Comparison of ENCODE assay signal across 8 cellular contexts in genomic region chr17:41919840-41920579, GRCh38. TPM values are rescaled to one million over a fixed set of nuclear protein-coding genes. Genes with fewer than 3 reads are reported as not detected.
DNase-seq lines count a peak whose midpoint lies in the region; ATAC-seq and TF ChIP-seq lines count a peak whose summit lies in the region.

No MANE protein-coding gene starts in this region.

- in situ Hi-C loops in KBM-7 (cut with MboI; ENCODE audit: low pct_unique_long_range_greater_than_20kb, low sequenced_read_pairs) = no loop called here
- in situ Hi-C loops in mammary epithelial cell (cut with MboI; ENCODE audit: low sequenced_read_pairs in 2 of 2) = no loop called here

- no peaks in the 10 kb centered on the region for H3K9me3 Mint-ChIP-seq in mesothelial cell of epicardium

- dilution Hi-C loops in mammary epithelial cell (cut with HindIII; ENCODE audit: low sequenced_read_pairs) = no loop called here

- H3K27ac ChIP-seq in mammary epithelial cell (ENCODE audit: insufficient read depth, low read depth, low read length) = peak overlapping the region; percentile 40

- intact Hi-C loops in mammary epithelial cell (cut with micrococcal nuclease) = loop anchor here (1.0 to 2.0 kb wide), 3 partner anchors 10 to 107 kb away; partner anchors contain the start of genes FKBP10 and ODAD4

- CTCF ChIA-PET in mammary epithelial cell (lab: Charles Lee; ENCODE audit: low non-redundant PET) = no interaction called here

- peak overlapping the region; percentile 97 for H3K27ac Mint-ChIP-seq in mesothelial cell of epicardium

- peaks cover 30% of the 10 kb centered on the region for H3K4me1 ChIP-seq in mammary epithelial cell (ENCODE audit: insufficient read depth, low read length)

- ATAC-seq in HG03571 (IDR thresholded peaks at IDR 0.05; ENCODE audit: unreplicated experiment) (no peak), GM21526 (IDR thresholded peaks at IDR 0.05; ENCODE audit: low FRiP score, unreplicated experiment) (no peak), HG02870 (IDR thresholded peaks at IDR 0.05; ENCODE audit: unreplicated experiment) (no peak)

- no peaks in the 10 kb centered on the region for H3K27me3 ChIP-seq in mammary epithelial cell (ENCODE audit: insufficient read depth, low read length)

- DNase-seq in A172 (ENCODE audit: low spot score) (peak; percentile 21), KBM-7 (peak; percentile 14), mammary epithelial cell (no peak), mesothelial cell of epicardium (ENCODE audit: low spot score in 2 of 2, unreplicated experiment in 2 of 2) (no peak), KG1 (lab: John Stamatoyannopoulos, UW) (no peak)

- WGBS in mammary epithelial cell (ENCODE audit: low coverage, missing lambda C conversion rate) = 60% methylated on average over 5 of the region's 7 CpGs

- no peaks in the 10 kb centered on the region for H3K27me3 Mint-ChIP-seq in mesothelial cell of epicardium (ENCODE audit: low read depth)

- peaks cover 2% of the 10 kb centered on the region for H3K36me3 ChIP-seq in mammary epithelial cell (ENCODE audit: insufficient read depth, low read length)

- H3K79me2 ChIP-seq in mammary epithelial cell (ENCODE audit: insufficient read depth, low read length) = peaks cover 38% of the 10 kb centered on the region

- BruUV-seq in mammary epithelial cell (replicated peaks; lab: Mats Ljungman, UMichigan) = no TSS peak

- H3K4me1 Mint-ChIP-seq in mesothelial cell of epicardium = peaks cover 29% of the 10 kb centered on the region

- H3K4me2 ChIP-seq in mammary epithelial cell (ENCODE audit: insufficient read depth, low read depth, low read length) = peak overlapping the region; percentile 90

- no peak for TF ChIP-seq CTCF in mammary epithelial cell (conservative IDR thresholded peaks at IDR 0.05 in 1 of 2, IDR thresholded peaks at IDR 0.05 in 1 of 2; ENCODE audit: extremely low read depth in 1 of 2, insufficient read depth in 1 of 2, low read depth in 1 of 2, low read length in 2 of 2)
- no peak for TF ChIP-seq CTCF in mesothelial cell of epicardium (IDR thresholded peaks at IDR 0.05; ENCODE audit: unreplicated experiment)

- H3K36me3 Mint-ChIP-seq in mesothelial cell of epicardium = no peaks in the 10 kb centered on the region

- H3K4me3 Mint-ChIP-seq in mesothelial cell of epicardium = peak overlapping the region; percentile 91

- no peak overlapping the region for H3K9ac ChIP-seq in mammary epithelial cell (ENCODE audit: insufficient read depth, low read length)

- peak overlapping the region; percentile 95 for H2AFZ ChIP-seq in mammary epithelial cell (ENCODE audit: low read depth, low read length)

- H3K4me3 ChIP-seq in mammary epithelial cell (replicated peaks in 1 of 3; ENCODE audit: insufficient read depth in 1 of 3, low read depth in 2 of 3, low read length in 3 of 3) = peak overlapping the region; percentile 50 to 55 (median 53)

- no peaks in the 10 kb centered on the region for H3K9me3 ChIP-seq in mammary epithelial cell (replicated peaks; ENCODE audit: insufficient read depth, low read length)

- peaks cover 11% of the 10 kb centered on the region for H4K20me1 ChIP-seq in mammary epithelial cell (ENCODE audit: insufficient read depth, low read length)

RNA-seq across cellular contexts. Expression of gene ACLY, which starts 1.3 kb away (rescaled TPM):
- 212 and 231 TPM in 2 replicates for total RNA-seq in A172 (2014; rRNA removed; shearing (Covaris generic))
- 100 to 1,000 TPM; 251 to 387 TPM for total RNA-seq in mammary epithelial cell
- 424 TPM for polyA plus RNA-seq in mammary epithelial cell
- polyA minus RNA-seq in mammary epithelial cell = 901 TPM
- 126 to 133 TPM (median 130 TPM) in 3 replicates for total RNA-seq in mesothelial cell of epicardium

RNA-seq across cellular contexts. Expression of gene ODAD4, which starts 10.4 kb away (rescaled TPM):
- total RNA-seq in A172 (2014; rRNA removed; shearing (Covaris generic)) = 1.8 and 2.2 TPM in 2 replicates
- 1 to 10 TPM in 1 of 2 donors, under 1 TPM in 1; 0.83 to 1.9 TPM for total RNA-seq in mammary epithelial cell
- polyA plus RNA-seq in mammary epithelial cell = 0.23 TPM
- polyA minus RNA-seq in mammary epithelial cell = not detected
- 1.3 to 2.1 TPM (median 1.7 TPM) in 3 replicates for total RNA-seq in mesothelial cell of epicardium

RNA-seq across cellular contexts. Expression of gene CNP, which starts 46.6 kb away (rescaled TPM):
- 110 and 127 TPM in 2 replicates for total RNA-seq in A172 (2014; rRNA removed; shearing (Covaris generic))
- total RNA-seq in mammary epithelial cell (10 to 100 TPM; 61.7 to 72.6 TPM), mesothelial cell of epicardium (67.6 to 70.2 TPM (median 68.1 TPM) in 3 replicates)
- polyA plus RNA-seq in mammary epithelial cell = 40.4 TPM
- polyA minus RNA-seq in mammary epithelial cell = 69.9 TPM

RNA-seq across cellular contexts. Expression of gene KLHL11, which starts 54.8 kb away (rescaled TPM):
- total RNA-seq in A172 (2014; rRNA removed; shearing (Covaris generic)) = 31.5 and 34.8 TPM in 2 replicates
- 10 to 100 TPM; 14.5 to 43.2 TPM for total RNA-seq in mammary epithelial cell
- polyA plus RNA-seq in mammary epithelial cell = 6.9 TPM
- 18.2 TPM for polyA minus RNA-seq in mammary epithelial cell
- 21.4 to 22.1 TPM (median 21.9 TPM) in 3 replicates for total RNA-seq in mesothelial cell of epicardium

Comparison
In these comparisons a context has a peak if more than half of its experiments do, and no peak if none do; other contexts are left out.
1. DNase-seq: peak in A172 (single experiment) and KBM-7 (single experiment); none in mammary epithelial cell (single experiment), mesothelial cell of epicardium (0 of 2) and KG1 (single experiment).